ENCODE assay signal across 11 cellular contexts in the genomic region with DNA sequence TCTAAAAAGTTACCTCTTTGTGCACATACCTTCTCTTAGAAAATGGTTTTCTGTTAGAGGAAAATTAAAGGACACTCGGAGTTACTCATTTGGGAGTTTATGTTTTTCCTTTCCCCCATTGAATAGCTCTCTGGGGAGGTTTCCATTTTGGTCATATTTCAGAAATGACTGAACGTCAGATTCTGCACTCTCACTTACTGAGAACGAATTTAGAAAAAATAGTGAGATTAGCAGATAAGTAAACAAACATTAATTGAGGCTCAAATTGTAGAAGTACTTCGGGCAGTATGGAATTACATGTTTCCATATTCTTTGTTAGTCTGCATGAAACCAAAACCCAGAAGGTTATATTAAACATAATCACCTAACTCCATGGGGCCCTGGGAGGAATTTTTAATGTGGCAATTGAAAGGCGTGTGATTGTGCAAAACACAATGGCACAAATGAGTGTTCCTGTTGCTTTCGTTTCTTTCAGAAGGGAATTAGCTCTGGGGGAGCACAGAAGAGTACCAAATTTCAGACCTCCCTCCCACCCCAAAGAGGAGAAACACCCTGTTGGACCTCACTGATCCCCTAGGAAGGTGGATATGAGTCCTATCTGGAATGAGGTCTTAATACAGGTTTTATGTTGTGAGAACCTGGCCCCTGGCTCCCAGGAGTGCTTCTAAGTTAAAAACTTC.
DNase-seq lines count a peak whose midpoint lies in the region; ATAC-seq, FAIRE-seq and TF ChIP-seq lines count a peak whose summit lies in the region.
"Had no signal": no experiment of that assay in that cellular context is flagged by ENCODE, and none has a peak within 500 bp of the region (broad histone marks: within the 10 kb centered on the region; RNA-seq: fewer than 3 reads in every experiment).

No MANE protein-coding gene starts in this region.

- POLR2A ChIA-PET in SK-N-SH (lab: Yijun Ruan, JAX), result no interaction called here

- no peak overlapping the region for H3K9ac ChIP-seq in SK-N-SH
- H3K9ac ChIP-seq: parathyroid adenoma had no signal

- no peaks in the 10 kb centered on the region for H3K9me2 ChIP-seq in SK-N-SH

- H2AFZ ChIP-seq in SK-N-SH (ENCODE audit: low read depth), result no peak overlapping the region
- H2AFZ ChIP-seq: parathyroid adenoma had no signal

- ATAC-seq in GM19035 (IDR thresholded peaks at IDR 0.05; ENCODE audit: unreplicated experiment), result peak; percentile 42
- ATAC-seq in HG02973 (IDR thresholded peaks at IDR 0.05; ENCODE audit: unreplicated experiment), result peak; percentile 38

- no peaks in the 10 kb centered on the region for H3K36me3 ChIP-seq in SK-N-SH (replicated peaks in 1 of 2; ENCODE audit: control insufficient read depth in 1 of 2, insufficient read depth in 2 of 2, low read length in 1 of 2)

- no peak overlapping the region for H3K4me2 ChIP-seq in SK-N-SH

- CTCF ChIA-PET in SK-N-SH (lab: Yijun Ruan, JAX), result interaction anchor here (0.6 to 1.3 kb wide), 2 partner anchors 13 to 91 kb away, joined by 3 to 4 read pairs; no protein-coding TSS in a partner anchor

- TF ChIP-seq CTCF in D721Med (IDR thresholded peaks at IDR 0.05; ENCODE audit: insufficient read depth, missing control alignments) (no peak), SK-N-SH (IDR thresholded peaks at IDR 0.05) (no peak), coronary artery (IDR thresholded peaks at IDR 0.05) (no peak)

- WGBS in SK-N-SH (ENCODE audit: low lambda C conversion rate), result 57% methylated on average over 6 of the region's 6 CpGs

- no peaks in the 10 kb centered on the region for H4K20me1 ChIP-seq in SK-N-SH (ENCODE audit: insufficient read depth)

- H3K27me3 ChIP-seq in SK-N-SH (ENCODE audit: insufficient read depth), result no peaks in the 10 kb centered on the region

- DNase-seq in D721Med (ENCODE audit: insufficient read length, low spot score), result no peak
- peak; percentile 8 for DNase-seq in NCI-H2227 treated with DMSO at 0.1 percent for 48 hours (lab: John Stamatoyannopoulos, UW)
- no peak for DNase-seq in NCI-H1105 (lab: John Stamatoyannopoulos, UW)
- DNase-seq in MV-4-11 (lab: John Stamatoyannopoulos, UW), result no peak
- DNase-seq in SK-N-SH, result no peak
- no peak for DNase-seq in coronary artery (ENCODE audit: low spot score)
- DNase-seq: activated CD8-positive, alpha-beta memory T cell treated with anti-CD3 and anti-CD28 coated beads for 24 hours; DMS79 had no signal

- FAIRE-seq in D721Med (lab: Jason Lieb, UNC), result peak; percentile 90

- peaks cover 0 to 3% of the 10 kb centered on the region in 2 experiments; a peak in 3 of 4 replicates for H3K4me1 ChIP-seq in SK-N-SH (ENCODE audit: control insufficient read depth in 1 of 2, insufficient read depth in 2 of 2, low read depth in 1 of 2, low read length in 1 of 2)

- H3K9me3 ChIP-seq in SK-N-SH, result no peaks in the 10 kb centered on the region

- no peak overlapping the region for H3K4me3 ChIP-seq in SK-N-SH (ENCODE audit: low read depth in 2 of 2, low read length in 1 of 2)
- no peak overlapping the region for H3K4me3 ChIP-seq in coronary artery

- no peak for TF ChIP-seq EP300 in SK-N-SH (IDR thresholded peaks at IDR 0.05; ENCODE audit: borderline replicate concordance in 1 of 2, low read depth in 1 of 2, low read length in 1 of 2)

- no peak for TF ChIP-seq RAD21 in SK-N-SH (IDR thresholded peaks at IDR 0.05; ENCODE audit: low read length)

- H3K27ac ChIP-seq in SK-N-SH (ENCODE audit: low read depth in 2 of 2, low read length in 1 of 2), result no peak overlapping the region
- H3K27ac ChIP-seq in coronary artery, result no peak overlapping the region
- H3K27ac ChIP-seq: parathyroid adenoma had no signal

- H3K79me2 ChIP-seq in SK-N-SH (ENCODE audit: insufficient read depth), result no peaks in the 10 kb centered on the region
- H3K79me2 ChIP-seq: parathyroid adenoma had no signal

- no peaks in the 10 kb centered on the region for H3F3A ChIP-seq in SK-N-SH (replicated peaks; ENCODE audit: insufficient read depth)

TF ChIP-seq in SK-N-SH, 30 proteins besides CTCF, POLR2A, EP300 and RAD21:
- TF ChIP-seq TEAD4 (IDR thresholded peaks at IDR 0.05; ENCODE audit: borderline replicate concordance, insufficient read depth), result no peak
- TF ChIP-seq, protein P1, sequence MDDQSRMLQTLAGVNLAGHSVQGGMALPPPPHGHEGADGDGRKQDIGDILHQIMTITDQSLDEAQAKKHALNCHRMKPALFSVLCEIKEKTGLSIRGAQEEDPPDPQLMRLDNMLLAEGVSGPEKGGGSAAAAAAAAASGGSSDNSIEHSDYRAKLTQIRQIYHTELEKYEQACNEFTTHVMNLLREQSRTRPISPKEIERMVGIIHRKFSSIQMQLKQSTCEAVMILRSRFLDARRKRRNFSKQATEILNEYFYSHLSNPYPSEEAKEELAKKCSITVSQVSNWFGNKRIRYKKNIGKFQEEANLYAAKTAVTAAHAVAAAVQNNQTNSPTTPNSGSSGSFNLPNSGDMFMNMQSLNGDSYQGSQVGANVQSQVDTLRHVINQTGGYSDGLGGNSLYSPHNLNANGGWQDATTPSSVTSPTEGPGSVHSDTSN (IDR thresholded peaks at IDR 0.05), result no peak
- TF ChIP-seq EZH2phosphoT487 (IDR thresholded peaks at IDR 0.05; ENCODE audit: borderline replicate concordance, low read depth), result no peak
- TF ChIP-seq RXRA (IDR thresholded peaks at IDR 0.05; ENCODE audit: borderline replicate concordance, low read depth), result no peak
- TF ChIP-seq, protein P2, sequence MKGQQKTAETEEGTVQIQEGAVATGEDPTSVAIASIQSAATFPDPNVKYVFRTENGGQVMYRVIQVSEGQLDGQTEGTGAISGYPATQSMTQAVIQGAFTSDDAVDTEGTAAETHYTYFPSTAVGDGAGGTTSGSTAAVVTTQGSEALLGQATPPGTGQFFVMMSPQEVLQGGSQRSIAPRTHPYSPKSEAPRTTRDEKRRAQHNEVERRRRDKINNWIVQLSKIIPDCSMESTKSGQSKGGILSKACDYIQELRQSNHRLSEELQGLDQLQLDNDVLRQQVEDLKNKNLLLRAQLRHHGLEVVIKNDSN (IDR thresholded peaks at IDR 0.05; ENCODE audit: borderline replicate concordance, low read depth), result no peak
- no peak for TF ChIP-seq RFX5 (IDR thresholded peaks at IDR 0.05; ENCODE audit: low read length)
